Comparison of ENCODE assay signal across 1 cellular context in genomic region chr3:3179407-3180094, GRCh38.
TF ChIP-seq lines count a peak whose summit lies in the region.

Gene CRBN (minus strand): TSS chr3:3179691. CDS start chr3:3179687, 4 bp downstream.

TF ChIP-seq in GM12878, 131 proteins besides CTCF, POLR2A, EP300 and RAD21 (continued from another document):
- TF ChIP-seq, protein P1, sequence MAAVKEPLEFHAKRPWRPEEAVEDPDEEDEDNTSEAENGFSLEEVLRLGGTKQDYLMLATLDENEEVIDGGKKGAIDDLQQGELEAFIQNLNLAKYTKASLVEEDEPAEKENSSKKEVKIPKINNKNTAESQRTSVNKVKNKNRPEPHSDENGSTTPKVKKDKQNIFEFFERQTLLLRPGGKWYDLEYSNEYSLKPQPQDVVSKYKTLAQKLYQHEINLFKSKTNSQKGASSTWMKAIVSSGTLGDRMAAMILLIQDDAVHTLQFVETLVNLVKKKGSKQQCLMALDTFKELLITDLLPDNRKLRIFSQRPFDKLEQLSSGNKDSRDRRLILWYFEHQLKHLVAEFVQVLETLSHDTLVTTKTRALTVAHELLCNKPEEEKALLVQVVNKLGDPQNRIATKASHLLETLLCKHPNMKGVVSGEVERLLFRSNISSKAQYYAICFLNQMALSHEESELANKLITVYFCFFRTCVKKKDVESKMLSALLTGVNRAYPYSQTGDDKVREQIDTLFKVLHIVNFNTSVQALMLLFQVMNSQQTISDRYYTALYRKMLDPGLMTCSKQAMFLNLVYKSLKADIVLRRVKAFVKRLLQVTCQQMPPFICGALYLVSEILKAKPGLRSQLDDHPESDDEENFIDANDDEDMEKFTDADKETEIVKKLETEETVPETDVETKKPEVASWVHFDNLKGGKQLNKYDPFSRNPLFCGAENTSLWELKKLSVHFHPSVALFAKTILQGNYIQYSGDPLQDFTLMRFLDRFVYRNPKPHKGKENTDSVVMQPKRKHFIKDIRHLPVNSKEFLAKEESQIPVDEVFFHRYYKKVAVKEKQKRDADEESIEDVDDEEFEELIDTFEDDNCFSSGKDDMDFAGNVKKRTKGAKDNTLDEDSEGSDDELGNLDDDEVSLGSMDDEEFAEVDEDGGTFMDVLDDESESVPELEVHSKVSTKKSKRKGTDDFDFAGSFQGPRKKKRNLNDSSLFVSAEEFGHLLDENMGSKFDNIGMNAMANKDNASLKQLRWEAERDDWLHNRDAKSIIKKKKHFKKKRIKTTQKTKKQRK (IDR thresholded peaks at IDR 0.05; ENCODE audit: low read depth, low read length) = no peak
- TF ChIP-seq, protein P2, sequence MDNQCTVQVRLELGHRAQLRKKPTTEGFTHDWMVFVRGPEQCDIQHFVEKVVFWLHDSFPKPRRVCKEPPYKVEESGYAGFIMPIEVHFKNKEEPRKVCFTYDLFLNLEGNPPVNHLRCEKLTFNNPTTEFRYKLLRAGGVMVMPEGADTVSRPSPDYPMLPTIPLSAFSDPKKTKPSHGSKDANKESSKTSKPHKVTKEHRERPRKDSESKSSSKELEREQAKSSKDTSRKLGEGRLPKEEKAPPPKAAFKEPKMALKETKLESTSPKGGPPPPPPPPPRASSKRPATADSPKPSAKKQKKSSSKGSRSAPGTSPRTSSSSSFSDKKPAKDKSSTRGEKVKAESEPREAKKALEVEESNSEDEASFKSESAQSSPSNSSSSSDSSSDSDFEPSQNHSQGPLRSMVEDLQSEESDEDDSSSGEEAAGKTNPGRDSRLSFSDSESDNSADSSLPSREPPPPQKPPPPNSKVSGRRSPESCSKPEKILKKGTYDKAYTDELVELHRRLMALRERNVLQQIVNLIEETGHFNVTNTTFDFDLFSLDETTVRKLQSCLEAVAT (IDR thresholded peaks at IDR 0.05) = no peak
- TF ChIP-seq MXI1 (IDR thresholded peaks at IDR 0.05; ENCODE audit: low read depth, low read length) (peak; percentile 90), MEF2A (IDR thresholded peaks at IDR 0.05; ENCODE audit: insufficient read depth, low read depth, low read length) (0 out of 2 replicates have a peak, but pooled peaks have one; percentile 54), NR2F1 (conservative IDR thresholded peaks at IDR 0.05) (peak; percentile 30; the same call in 1 of the 2 replicates)
- TF ChIP-seq, protein P3, sequence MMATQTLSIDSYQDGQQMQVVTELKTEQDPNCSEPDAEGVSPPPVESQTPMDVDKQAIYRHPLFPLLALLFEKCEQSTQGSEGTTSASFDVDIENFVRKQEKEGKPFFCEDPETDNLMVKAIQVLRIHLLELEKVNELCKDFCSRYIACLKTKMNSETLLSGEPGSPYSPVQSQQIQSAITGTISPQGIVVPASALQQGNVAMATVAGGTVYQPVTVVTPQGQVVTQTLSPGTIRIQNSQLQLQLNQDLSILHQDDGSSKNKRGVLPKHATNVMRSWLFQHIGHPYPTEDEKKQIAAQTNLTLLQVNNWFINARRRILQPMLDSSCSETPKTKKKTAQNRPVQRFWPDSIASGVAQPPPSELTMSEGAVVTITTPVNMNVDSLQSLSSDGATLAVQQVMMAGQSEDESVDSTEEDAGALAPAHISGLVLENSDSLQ (IDR thresholded peaks at IDR 0.05) = no peak
- TF ChIP-seq, protein P4, sequence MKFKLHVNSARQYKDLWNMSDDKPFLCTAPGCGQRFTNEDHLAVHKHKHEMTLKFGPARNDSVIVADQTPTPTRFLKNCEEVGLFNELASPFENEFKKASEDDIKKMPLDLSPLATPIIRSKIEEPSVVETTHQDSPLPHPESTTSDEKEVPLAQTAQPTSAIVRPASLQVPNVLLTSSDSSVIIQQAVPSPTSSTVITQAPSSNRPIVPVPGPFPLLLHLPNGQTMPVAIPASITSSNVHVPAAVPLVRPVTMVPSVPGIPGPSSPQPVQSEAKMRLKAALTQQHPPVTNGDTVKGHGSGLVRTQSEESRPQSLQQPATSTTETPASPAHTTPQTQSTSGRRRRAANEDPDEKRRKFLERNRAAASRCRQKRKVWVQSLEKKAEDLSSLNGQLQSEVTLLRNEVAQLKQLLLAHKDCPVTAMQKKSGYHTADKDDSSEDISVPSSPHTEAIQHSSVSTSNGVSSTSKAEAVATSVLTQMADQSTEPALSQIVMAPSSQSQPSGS (IDR thresholded peaks at IDR 0.05; ENCODE audit: low read length) = no peak
